12 cellular contexts compared by ENCODE assay signal in the genomic region with DNA sequence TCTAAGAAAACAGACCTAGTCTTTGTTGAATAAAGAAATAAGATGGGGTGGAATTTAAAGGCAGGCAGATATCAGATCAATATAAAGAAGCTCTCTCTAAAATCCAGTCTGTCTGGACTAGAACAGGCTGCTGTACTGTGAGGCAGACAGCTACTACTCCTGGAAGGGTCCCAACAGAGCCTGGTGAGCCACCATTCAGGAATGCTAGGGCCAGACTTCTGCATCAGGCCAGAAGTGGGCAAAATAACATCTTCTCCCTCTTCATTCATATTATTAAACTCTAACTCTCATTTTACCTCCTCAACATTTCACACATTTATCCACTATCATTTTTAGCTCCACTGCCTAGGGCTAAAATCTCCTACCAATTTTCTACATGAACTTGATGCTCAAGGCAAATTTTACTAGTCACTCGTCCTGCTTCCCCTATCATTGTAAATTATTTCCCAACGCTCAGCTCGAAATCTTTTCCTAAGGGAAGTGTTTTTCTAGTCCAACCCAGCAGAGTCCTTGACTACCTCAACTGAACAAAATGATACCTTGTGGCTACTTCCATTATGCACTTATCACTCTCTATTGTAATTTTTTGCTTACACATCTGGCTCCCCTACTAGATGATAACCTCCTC. TPM values are rescaled to one million over a fixed set of nuclear protein-coding genes. Genes with fewer than 3 reads are reported as not detected.
DNase-seq lines count a peak whose midpoint lies in the region; ATAC-seq, FAIRE-seq and TF ChIP-seq lines count a peak whose summit lies in the region.
"Had no signal": no experiment of that assay in that cellular context is flagged by ENCODE, and none has a peak within 500 bp of the region (broad histone marks: within the 10 kb centered on the region; RNA-seq: fewer than 3 reads in every experiment).

No MANE protein-coding gene starts in this region.

- no peak for FAIRE-seq in D721Med (lab: Jason Lieb, UNC)

- peaks cover 4% of the 10 kb centered on the region for H3K27me3 Mint-ChIP-seq in activated T-helper 17 cell treated with anti-CD3 and anti-CD28 coated beads, Interleukin-2, amount 50 U/mL, for 72 hours

- no peaks in the 10 kb centered on the region for H3K9me3 Mint-ChIP-seq in activated T-helper 17 cell treated with anti-CD3 and anti-CD28 coated beads, Interleukin-2, amount 50 U/mL, for 72 hours

- H3K4me1 Mint-ChIP-seq in activated T-helper 17 cell treated with anti-CD3 and anti-CD28 coated beads, Interleukin-2, amount 50 U/mL, for 72 hours: peaks cover 11% of the 10 kb centered on the region

- in situ Hi-C loops in GM13977 (cut with MboI; ENCODE audit: low pct_unique_long_range_greater_than_20kb, low sequenced_read_pairs, unreplicated experiment): no loop called here

- no peak overlapping the region for H3K27ac ChIP-seq in caudate nucleus (ENCODE audit: low read depth, low read length)
- H3K27ac ChIP-seq: colonic mucosa, SK-N-MC had no signal

- no peak for TF ChIP-seq CTCF in D721Med (IDR thresholded peaks at IDR 0.05; ENCODE audit: insufficient read depth, missing control alignments)
- no peak for TF ChIP-seq CTCF in GM13977 (IDR thresholded peaks at IDR 0.05; ENCODE audit: extremely low read depth, insufficient read depth, missing control alignments)

- no peaks in the 10 kb centered on the region for H3K36me3 Mint-ChIP-seq in activated T-helper 17 cell treated with anti-CD3 and anti-CD28 coated beads, Interleukin-2, amount 50 U/mL, for 72 hours (ENCODE audit: low read depth)

- peak overlapping the region; percentile 75 for H3K27ac Mint-ChIP-seq in activated T-helper 17 cell treated with anti-CD3 and anti-CD28 coated beads, Interleukin-2, amount 50 U/mL, for 72 hours

- no peak for ATAC-seq in activated T-helper 17 cell treated with anti-CD3 and anti-CD28 coated beads, Interleukin-2, amount 50 U/mL, for 72 hours (replicated peaks)
- ATAC-seq in Right ventricle myocardium superior (ENCODE audit: poor library complexity) (peak; percentile 71), HG03457 (IDR thresholded peaks at IDR 0.05; ENCODE audit: unreplicated experiment) (no peak)

- intact Hi-C loops in Right ventricle myocardium superior (cut with DNase I): no loop called here

- H3K4me3 Mint-ChIP-seq in activated T-helper 17 cell treated with anti-CD3 and anti-CD28 coated beads, Interleukin-2, amount 50 U/mL, for 72 hours: no peak overlapping the region

- DNase-seq in GM03348 (ENCODE audit: low spot score): peak; percentile 87
- DNase-seq in Right ventricle myocardium superior: peak; percentile 45
- DNase-seq in renal cortical epithelial cell (ENCODE audit: low read depth): peak; percentile 82
- no peak for DNase-seq in caudate nucleus (lab: John Stamatoyannopoulos, UW)
- no peak for DNase-seq in D721Med (ENCODE audit: insufficient read length, low spot score)
- DNase-seq in GM13977 (ENCODE audit: low spot score): no peak
- DNase-seq: colonic mucosa, DMS153, NCI-H2171 had no signal

RNA-seq across cellular contexts. Expression of gene GLS, which starts 45.2 kb away (rescaled TPM):
- total RNA-seq in activated T-helper 17 cell treated with anti-CD3 and anti-CD28 coated beads, Interleukin-2, amount 50 U/mL, for 72 hours: 100 to 1,000 TPM; 280 to 311 TPM
- total RNA-seq in Right ventricle myocardium superior (52.3 TPM), renal cortical epithelial cell (1,218 and 1,910 TPM in 2 replicates)

Comparison
In these comparisons a context has a peak if more than half of its experiments do, and no peak if none do; other contexts are left out.
1. DNase-seq: peak in GM03348 (single experiment), Right ventricle myocardium superior (single experiment) and renal cortical epithelial cell (single experiment); none in caudate nucleus (0 of 61), D721Med (single experiment) and GM13977 (single experiment).